ENCODE assay signal across 21 cellular contexts in the genomic region with DNA sequence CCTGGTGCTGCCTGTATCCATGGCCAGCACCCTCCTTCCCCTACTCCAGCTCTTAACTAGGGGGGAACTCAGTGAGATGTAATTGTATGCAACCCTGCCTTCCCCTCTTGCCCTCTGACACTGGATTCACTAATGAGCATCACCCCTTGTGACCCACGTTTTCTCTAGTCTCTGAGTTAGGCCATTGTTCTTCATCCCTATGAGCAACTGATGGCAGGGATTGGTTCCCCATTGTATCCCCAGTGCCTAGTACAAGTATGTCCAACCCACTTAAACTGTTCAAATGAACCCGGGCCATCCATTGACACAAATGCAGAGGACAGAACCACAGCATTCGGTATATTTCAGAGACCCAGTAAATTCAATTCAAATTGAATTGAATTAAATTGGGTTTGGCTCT.
DNase-seq lines count a peak whose midpoint lies in the region; ATAC-seq, FAIRE-seq and TF ChIP-seq lines count a peak whose summit lies in the region.
"Had no signal": no experiment of that assay in that cellular context is flagged by ENCODE, and none has a peak within 500 bp of the region (broad histone marks: within the 10 kb centered on the region; RNA-seq: fewer than 3 reads in every experiment).

No MANE protein-coding gene starts in this region.

- H3K4me3 Mint-ChIP-seq in activated CD4-positive, alpha-beta T cell treated with anti-CD3 and anti-CD28 coated beads, Interleukin-2, amount 10 ng/mL, durations not matched to agents 7 days and 5 days = no peak overlapping the region
- H3K4me3 Mint-ChIP-seq: CD8-positive, alpha-beta memory T cell had no signal

- in situ Hi-C loops in HepG2 (cut with HindIII; ENCODE audit: extremely low pct_ligation_motif_present, low pct_unique_long_range_greater_than_20kb) = no loop called here

- POLR2A ChIA-PET in HepG2 (lab: Yijun Ruan, JAX) (no interaction called here), RWPE1 (lab: Yijun Ruan, JAX; ENCODE audit: low non-redundant PET) (no interaction called here)
- POLR2A ChIA-PET in activated CD4-positive, alpha-beta T cell treated with anti-CD3 and anti-CD28 coated beads, Interleukin-2, amount 10 ng/mL, durations not matched to agents 7 days and 5 days (lab: Charles Lee) = no interaction called here

- peaks cover 55% of the 10 kb centered on the region for H3K4me1 ChIP-seq in HepG2 (ENCODE audit: insufficient read depth, low read length)

- peak overlapping the region; percentile 48; the same call in 1 of the 2 replicates for H3K4me2 ChIP-seq in HepG2 (ENCODE audit: low read depth, low read length)

- H3K27me3 Mint-ChIP-seq in activated CD4-positive, alpha-beta T cell treated with anti-CD3 and anti-CD28 coated beads, Interleukin-2, amount 10 ng/mL, durations not matched to agents 7 days and 5 days = no peaks in the 10 kb centered on the region

- no peaks in the 10 kb centered on the region for H3K27me3 ChIP-seq in HepG2 (ENCODE audit: control insufficient read depth in 1 of 2, insufficient read depth in 2 of 2, low read length in 2 of 2)

- WGBS in HepG2 (ENCODE audit: low lambda C conversion rate) = 65% methylated on average over 3 of the region's 3 CpGs

- H3K4me1 Mint-ChIP-seq in activated CD4-positive, alpha-beta T cell treated with anti-CD3 and anti-CD28 coated beads, Interleukin-2, amount 10 ng/mL, durations not matched to agents 7 days and 5 days = no peaks in the 10 kb centered on the region
- H3K4me1 Mint-ChIP-seq: CD8-positive, alpha-beta memory T cell had no signal

- H3K27ac Mint-ChIP-seq in activated CD4-positive, alpha-beta T cell treated with anti-CD3 and anti-CD28 coated beads, Interleukin-2, amount 10 ng/mL, durations not matched to agents 7 days and 5 days = no peak overlapping the region
- H3K27ac Mint-ChIP-seq: CD8-positive, alpha-beta memory T cell had no signal

- H3K79me2 ChIP-seq in HepG2 (ENCODE audit: insufficient read depth, low read length) = no peaks in the 10 kb centered on the region

- ATAC-seq in HepG2 = no peak
- ATAC-seq: Panc1 had no signal

- CTCF ChIA-PET in HepG2 (lab: Yijun Ruan, JAX; ENCODE audit: low intra/inter-chr PET ratio, low total read pairs) = no interaction called here
- CTCF ChIA-PET in activated CD4-positive, alpha-beta T cell treated with anti-CD3 and anti-CD28 coated beads, Interleukin-2, amount 10 ng/mL, durations not matched to agents 7 days and 5 days (lab: Charles Lee) = no interaction called here
- CTCF ChIA-PET in RWPE1 (lab: Yijun Ruan, JAX) = interaction anchor here (0.6 kb wide), 1 partner anchor 973 kb away, joined by 3 read pairs; no protein-coding TSS in a partner anchor

- DNase-seq in HepG2 (ENCODE audit: low spot score) (no peak), nucleus accumbens (lab: John Stamatoyannopoulos, UW) (peak in 29 of 56 donors; percentile 4 to 76 (median 26)), superior temporal gyrus (ENCODE audit: extremely low spot score) (peak; percentile 84), RWPE1 (ENCODE audit: low spot score) (no peak)
- no peak for DNase-seq in activated CD4-positive, alpha-beta T cell treated with anti-CD3 and anti-CD28 coated beads, Interleukin-2, amount 10 ng/mL, durations not matched to agents 7 days and 5 days
- no peak for DNase-seq in stimulated activated CD4-positive, alpha-beta T cell treated with anti-CD3 and anti-CD28 coated beads, Interleukin-4, amount 100 ng/mL, for 24 hours
- DNase-seq: AML-193; Calu3; CD8-positive, alpha-beta memory T cell; DMS153; GDM1; H7; Karpas-422; MV-4-11; NCI-H1105 treated with DMSO at 0.1 percent for 48 hours; NCI-H2029 treated with DMSO at 0.1 percent for 48 hours; NCI-H524 treated with DMSO at 0.1 percent for 48 hours; NCI-H82 had no signal

- H3K36me3 ChIP-seq in HepG2 (replicated peaks in 1 of 2; ENCODE audit: control insufficient read depth in 1 of 2, insufficient read depth in 2 of 2, low read length in 2 of 2) = no peaks in the 10 kb centered on the region

- no peak for TF ChIP-seq POLR2A in HepG2 (IDR thresholded peaks at IDR 0.05; ENCODE audit: insufficient read depth in 1 of 2, low read depth in 2 of 2, low read length in 2 of 2)

- H3K4me3 ChIP-seq in HepG2 (replicated peaks in 1 of 3; ENCODE audit: insufficient read depth in 1 of 3, low read depth in 2 of 3, low read length in 3 of 3) = no peak overlapping the region

- no peaks in the 10 kb centered on the region for H3K9me3 ChIP-seq in HepG2 (ENCODE audit: low read length)

- TF ChIP-seq RAD21 in HepG2 (CRISPR knock-in tag; IDR thresholded peaks at IDR 0.05) = no peak

- no peak overlapping the region for H3K9ac ChIP-seq in HepG2 (ENCODE audit: insufficient read depth, low read depth, low read length)

- H3K27ac ChIP-seq in angular gyrus (ENCODE audit: low read depth, low read length) (peak overlapping the region; percentile 47), HepG2 (ENCODE audit: extremely low read length, insufficient read depth, low read length) (peak overlapping the region; percentile 45), RWPE1 (no peak overlapping the region)
- H3K27ac ChIP-seq: C4-2B had no signal

- TF ChIP-seq CTCF in HepG2 (CRISPR knock-in tag; IDR thresholded peaks at IDR 0.05) = no peak
- TF ChIP-seq CTCF in RWPE1 (conservative IDR thresholded peaks at IDR 0.05; ENCODE audit: low read depth) = no peak

- FAIRE-seq in HepG2 (lab: Jason Lieb, UNC) = no peak

- H2AFZ ChIP-seq in HepG2 (ENCODE audit: low read length) = no peak overlapping the region

- no peaks in the 10 kb centered on the region for H4K20me1 ChIP-seq in HepG2 (ENCODE audit: insufficient read depth, low read length)

- intact Hi-C loops in HepG2 (cut with micrococcal nuclease; ENCODE audit: unreplicated experiment) = no loop called here

- TF ChIP-seq EP300 in HepG2 (IDR thresholded peaks at IDR 0.05; ENCODE audit: low read depth in 2 of 2, low read length in 2 of 2) = no peak
- no peak for TF ChIP-seq EP300 in HepG2 (CRISPR knock-in tag; IDR thresholded peaks at IDR 0.05; ENCODE audit: borderline replicate concordance)

- no peaks in the 10 kb centered on the region for H3K9me3 Mint-ChIP-seq in activated CD4-positive, alpha-beta T cell treated with anti-CD3 and anti-CD28 coated beads, Interleukin-2, amount 10 ng/mL, durations not matched to agents 7 days and 5 days

- BruUV-seq in HepG2 (replicated peaks; lab: Mats Ljungman, UMichigan) = no TSS peak

- H3K36me3 Mint-ChIP-seq in activated CD4-positive, alpha-beta T cell treated with anti-CD3 and anti-CD28 coated beads, Interleukin-2, amount 10 ng/mL, durations not matched to agents 7 days and 5 days (ENCODE audit: low read depth) = no peaks in the 10 kb centered on the region
- H3K36me3 Mint-ChIP-seq: CD8-positive, alpha-beta memory T cell had no signal

TF ChIP-seq in HepG2, 621 proteins besides CTCF, POLR2A, EP300 and RAD21:
- TF ChIP-seq ZNF550 (CRISPR knock-in tag; IDR thresholded peaks at IDR 0.05; ENCODE audit: borderline replicate concordance) (no peak), BHLHE40 (IDR thresholded peaks at IDR 0.05; ENCODE audit: low read length) (no peak)
- TF ChIP-seq, protein P1, sequence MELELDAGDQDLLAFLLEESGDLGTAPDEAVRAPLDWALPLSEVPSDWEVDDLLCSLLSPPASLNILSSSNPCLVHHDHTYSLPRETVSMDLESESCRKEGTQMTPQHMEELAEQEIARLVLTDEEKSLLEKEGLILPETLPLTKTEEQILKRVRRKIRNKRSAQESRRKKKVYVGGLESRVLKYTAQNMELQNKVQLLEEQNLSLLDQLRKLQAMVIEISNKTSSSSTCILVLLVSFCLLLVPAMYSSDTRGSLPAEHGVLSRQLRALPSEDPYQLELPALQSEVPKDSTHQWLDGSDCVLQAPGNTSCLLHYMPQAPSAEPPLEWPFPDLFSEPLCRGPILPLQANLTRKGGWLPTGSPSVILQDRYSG (CRISPR knock-in tag; IDR thresholded peaks at IDR 0.05) = no peak

Comparison
In these comparisons a context has a peak if more than half of its experiments do, and no peak if none do; other contexts are left out.
1. DNase-seq: peak in nucleus accumbens (29 of 56) and superior temporal gyrus (single experiment); none in HepG2 (single experiment), activated CD4-positive, alpha-beta T cell treated with anti-CD3 and anti-CD28 coated beads, Interleukin-2, amount 10 ng/mL, durations not matched to agents 7 days and 5 days (single experiment), stimulated activated CD4-positive, alpha-beta T cell treated with anti-CD3 and anti-CD28 coated beads, Interleukin-4, amount 100 ng/mL, for 24 hours (single experiment) and RWPE1 (single experiment).